In the genomic region with DNA sequence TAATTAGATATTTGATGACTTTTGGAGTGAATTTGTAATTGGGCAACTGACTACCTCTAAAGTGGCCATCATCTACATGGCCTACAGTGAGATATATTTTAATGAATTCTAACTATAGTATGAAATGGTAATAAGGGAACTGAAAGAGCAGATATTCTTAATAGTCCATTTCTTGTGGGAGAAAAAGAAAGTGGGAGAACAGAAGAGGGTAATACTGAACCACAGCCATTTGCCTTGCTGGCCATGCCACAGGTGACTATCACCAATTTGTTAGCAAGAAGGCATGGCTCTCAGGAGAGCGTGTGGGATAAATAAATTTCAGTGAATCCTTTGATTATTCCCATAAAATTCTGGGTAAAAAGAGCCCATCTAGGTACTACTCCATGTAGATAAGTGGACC, we compare ENCODE assay signal across 28 cellular contexts.
"Had no signal": no experiment of that assay in that cellular context is flagged by ENCODE, and none has a peak within 500 bp of the region (broad histone marks: within the 10 kb centered on the region; RNA-seq: fewer than 3 reads in every experiment).

No MANE protein-coding gene starts in this region.

- H3K4me3 Mint-ChIP-seq: nephron; neural progenitor cell; stimulated activated effector memory CD8-positive, alpha-beta T cell treated with anti-CD3 and anti-CD28 coated beads, Interleukin-12 subunit alpha, Interleukin-12 subunit beta, amount 100 ng/mL, for 72 hours; stimulated activated naive B cell treated with anti-CD40 and anti-IgM and Interleukin-4, amounts not matched to agents 10 μg/mL and 1 μg/mL and 100 μg/mL, for 72 hours; stimulated activated naive CD8-positive, alpha-beta T cell treated with anti-CD3 and anti-CD28 coated beads, Interleukin-15, Interleukin-2, amounts not matched to agents 100 ng/mL and 50 ng/mL, for 24 hours had no signal

- DNase-seq: occipital lobe; ovary; posterior cingulate gyrus; psoas muscle; right cardiac atrium; right lobe of liver; sigmoid colon; stimulated activated CD4-positive, alpha-beta T cell treated with anti-CD3 and anti-CD28 coated beads, Interleukin-15, amount 100 ng/mL, for 24 hours; stimulated activated CD4-positive, alpha-beta T cell treated with anti-CD3 and anti-CD28 coated beads, Interleukin-2, amount 100 ng/mL, for 24 hours; stimulated activated CD4-positive, alpha-beta T cell treated with anti-CD3 and anti-CD28 coated beads, Interleukin-2, amount 100 ng/mL, for 48 hours; stimulated activated CD4-positive, alpha-beta T cell treated with anti-CD3 and anti-CD28 coated beads, Interleukin-4, amount 100 ng/mL, for 24 hours; stimulated activated naive B cell treated with anti-CD40 and anti-IgM and Interleukin-4, amounts not matched to agents 10 μg/mL and 1 μg/mL and 100 μg/mL, for 72 hours; stimulated activated naive CD4-positive, alpha-beta T cell treated with Interleukin-2 at 50 U/mL for 16 hours; stomach; thyroid gland; trophoblast cell; upper lobe of left lung had no signal

- H3K27me3 Mint-ChIP-seq: stimulated activated naive B cell treated with anti-CD40 and anti-IgM and Interleukin-4, amounts not matched to agents 10 μg/mL and 1 μg/mL and 100 μg/mL, for 72 hours; stimulated activated naive CD8-positive, alpha-beta T cell treated with anti-CD3 and anti-CD28 coated beads, Interleukin-15, Interleukin-2, amounts not matched to agents 100 ng/mL and 50 ng/mL, for 24 hours had no signal

- H3K36me3 ChIP-seq: neural progenitor cell, ovary, right lobe of liver, sigmoid colon, stomach, thoracic aorta, thyroid gland, tibial nerve, upper lobe of left lung, vagina had no signal

- H3K9me3 Mint-ChIP-seq: stimulated activated naive CD8-positive, alpha-beta T cell treated with anti-CD3 and anti-CD28 coated beads, Interleukin-15, Interleukin-2, amounts not matched to agents 100 ng/mL and 50 ng/mL, for 24 hours had no signal

- H3K27ac Mint-ChIP-seq: nephron; neural progenitor cell; progenitor cell of endocrine pancreas; stimulated activated effector memory CD8-positive, alpha-beta T cell treated with anti-CD3 and anti-CD28 coated beads, Interleukin-12 subunit alpha, Interleukin-12 subunit beta, amount 100 ng/mL, for 72 hours; stimulated activated naive B cell treated with anti-CD40 and anti-IgM and Interleukin-4, amounts not matched to agents 10 μg/mL and 1 μg/mL and 100 μg/mL, for 72 hours; stimulated activated naive CD8-positive, alpha-beta T cell treated with anti-CD3 and anti-CD28 coated beads, Interleukin-15, Interleukin-2, amounts not matched to agents 100 ng/mL and 50 ng/mL, for 24 hours had no signal

- H3K9me3 ChIP-seq: ovary, psoas muscle, right lobe of liver, sigmoid colon, thoracic aorta, thyroid gland, tibial nerve, upper lobe of left lung, vagina had no signal

- ATAC-seq: psoas muscle; right cardiac atrium; right lobe of liver; stimulated activated effector memory CD8-positive, alpha-beta T cell treated with anti-CD3 and anti-CD28 coated beads, Interleukin-12 subunit alpha, Interleukin-12 subunit beta, amount 100 ng/mL, for 72 hours; stimulated activated naive B cell treated with anti-CD40 and anti-IgM and Interleukin-4, amounts not matched to agents 10 μg/mL and 1 μg/mL and 100 μg/mL, for 72 hours had no signal

- H3K27me3 ChIP-seq: neural progenitor cell, ovary, right lobe of liver, sigmoid colon, stomach, thyroid gland, tibial nerve, upper lobe of left lung, vagina had no signal

- H3K4me2 ChIP-seq: neural progenitor cell had no signal

- H3K27ac ChIP-seq: neural progenitor cell, ovary, parathyroid adenoma, psoas muscle, right lobe of liver, sigmoid colon, stomach, thoracic aorta, thyroid gland, tibial nerve, upper lobe of left lung, vagina had no signal

- H3K4me1 Mint-ChIP-seq: nephron; stimulated activated effector memory CD8-positive, alpha-beta T cell treated with anti-CD3 and anti-CD28 coated beads, Interleukin-12 subunit alpha, Interleukin-12 subunit beta, amount 100 ng/mL, for 72 hours; stimulated activated naive B cell treated with anti-CD40 and anti-IgM and Interleukin-4, amounts not matched to agents 10 μg/mL and 1 μg/mL and 100 μg/mL, for 72 hours had no signal

- H3K4me1 ChIP-seq: neural progenitor cell, parathyroid adenoma, psoas muscle, right lobe of liver, sigmoid colon, stomach, tibial nerve, upper lobe of left lung, vagina had no signal

- H3K79me2 ChIP-seq: parathyroid adenoma had no signal

- H3K4me3 ChIP-seq: neural progenitor cell, ovary, psoas muscle, right lobe of liver, sigmoid colon, stomach, thoracic aorta, thyroid gland, tibial nerve, upper lobe of left lung, vagina had no signal

- FAIRE-seq: small intestine, urothelium cell line had no signal

- H2AFZ ChIP-seq: neural progenitor cell, parathyroid adenoma had no signal

- H3K9ac ChIP-seq: neural progenitor cell, parathyroid adenoma had no signal

- H3K36me3 Mint-ChIP-seq: neural progenitor cell; stimulated activated effector memory CD8-positive, alpha-beta T cell treated with anti-CD3 and anti-CD28 coated beads, Interleukin-12 subunit alpha, Interleukin-12 subunit beta, amount 100 ng/mL, for 72 hours; stimulated activated naive B cell treated with anti-CD40 and anti-IgM and Interleukin-4, amounts not matched to agents 10 μg/mL and 1 μg/mL and 100 μg/mL, for 72 hours had no signal
